Comparison of ENCODE assay signal across 23 cellular contexts in genomic region chr4:26023191-26023972, GRCh38.
DNase-seq lines count a peak whose midpoint lies in the region; ATAC-seq and TF ChIP-seq lines count a peak whose summit lies in the region.
"Had no signal": no experiment of that assay in that cellular context is flagged by ENCODE, and none has a peak within 500 bp of the region (broad histone marks: within the 10 kb centered on the region; RNA-seq: fewer than 3 reads in every experiment).

No MANE protein-coding gene starts in this region.

- peak; percentile 18 for DNase-seq in activated CD8-positive, alpha-beta memory T cell treated with anti-CD3 and anti-CD28 coated beads, Interleukin-2, amount 50 U/mL, for 48 hours
- no peak for DNase-seq in activated CD8-positive, alpha-beta memory T cell treated with anti-CD3 and anti-CD28 coated beads, Interleukin-2, amount 10 ng/mL, durations not matched to agents 7 days and 5 days
- DNase-seq in astrocyte of the cerebellum (ENCODE audit: low read depth) (no peak), SK-N-SH (no peak)
- no peak for DNase-seq in stimulated activated CD4-positive, alpha-beta T cell treated with anti-CD3 and anti-CD28 coated beads, Interleukin-2, amount 100 ng/mL, for 24 hours
- DNase-seq: activated CD4-positive, alpha-beta T cell treated with anti-CD3 and anti-CD28 coated beads, Interleukin-2, amount 50 U/mL, for 4 hours; activated naive CD4-positive, alpha-beta T cell treated with anti-CD3 and anti-CD28 coated beads, Interleukin-2, amount 10 ng/mL, durations not matched to agents 7 days and 5 days; activated T-cell treated with anti-CD3 and anti-CD28 coated beads, Interleukin-2, amount 50 U/mL, for 1 hour; brain microvascular endothelial cell; CD8-positive, alpha-beta T cell; dorsolateral prefrontal cortex; heart right ventricle; MM.1S; natural killer cell; NCI-H2107; NCI-H748 treated with DMSO at 0.1 percent for 48 hours; stimulated activated CD4-positive, alpha-beta T cell treated with anti-CD3 and anti-CD28 coated beads, Interleukin-12 subunit alpha, Interleukin-12 subunit beta, amount 100 ng/mL, for 4 hours; stimulated activated naive B cell treated with anti-CD40 and anti-IgM and Interleukin-4, amounts not matched to agents 10 μg/mL and 1 μg/mL and 100 μg/mL, for 72 hours; trophoblast cell had no signal

- no peaks in the 10 kb centered on the region for H3F3A ChIP-seq in SK-N-SH (replicated peaks; ENCODE audit: insufficient read depth)

- POLR2A ChIA-PET in SK-N-SH (lab: Yijun Ruan, JAX) = no interaction called here

- peak overlapping the region; percentile 28 for H3K4me3 ChIP-seq in astrocyte of the cerebellum (ENCODE audit: low read depth, low read length)
- no peak overlapping the region for H3K4me3 ChIP-seq in mucosa of stomach (ENCODE audit: low read length)
- peak overlapping the region in 1 of 2 experiments; percentile 33; a peak in 1 of 4 replicates for H3K4me3 ChIP-seq in SK-N-SH (ENCODE audit: low read depth in 2 of 2, low read length in 1 of 2)
- H3K4me3 ChIP-seq: heart right ventricle, prostate gland had no signal

- peaks cover 3% of the 10 kb centered on the region for H3K36me3 Mint-ChIP-seq in activated CD8-positive, alpha-beta memory T cell treated with anti-CD3 and anti-CD28 coated beads, Interleukin-2, amount 10 ng/mL, durations not matched to agents 7 days and 5 days
- H3K36me3 Mint-ChIP-seq: activated naive CD4-positive, alpha-beta T cell treated with anti-CD3 and anti-CD28 coated beads, Interleukin-2, amount 10 ng/mL, durations not matched to agents 7 days and 5 days; CD8-positive, alpha-beta T cell; natural killer cell; stimulated activated naive B cell treated with anti-CD40 and anti-IgM and Interleukin-4, amounts not matched to agents 10 μg/mL and 1 μg/mL and 100 μg/mL, for 72 hours had no signal

- CTCF ChIA-PET in activated CD8-positive, alpha-beta memory T cell treated with anti-CD3 and anti-CD28 coated beads, Interleukin-2, amount 10 ng/mL, durations not matched to agents 7 days and 5 days (lab: Charles Lee) = interaction anchor here (1.4 kb wide), 1 partner anchor 34 kb away, joined by 4 read pairs; no protein-coding TSS in a partner anchor
- CTCF ChIA-PET in SK-N-SH (lab: Yijun Ruan, JAX) = interaction anchor here (1.2 to 1.5 kb wide), 2 partner anchors 386 to 387 kb away, joined by 3 read pairs; no protein-coding TSS in a partner anchor

- H3K4me1 Mint-ChIP-seq in activated CD8-positive, alpha-beta memory T cell treated with anti-CD3 and anti-CD28 coated beads, Interleukin-2, amount 10 ng/mL, durations not matched to agents 7 days and 5 days = peaks cover 4% of the 10 kb centered on the region

- H3K27me3 ChIP-seq in mucosa of stomach (ENCODE audit: control insufficient read depth, insufficient read depth, low read length) = peaks cover 8% of the 10 kb centered on the region
- H3K27me3 ChIP-seq in SK-N-SH (ENCODE audit: insufficient read depth) = no peaks in the 10 kb centered on the region
- H3K27me3 ChIP-seq: brain microvascular endothelial cell, heart right ventricle had no signal

- H3K27ac ChIP-seq in SK-N-SH (ENCODE audit: low read depth in 2 of 2, low read length in 1 of 2) = no peak overlapping the region
- H3K27ac ChIP-seq: brain microvascular endothelial cell, dorsolateral prefrontal cortex had no signal

- no peak overlapping the region for H3K27ac Mint-ChIP-seq in activated CD8-positive, alpha-beta memory T cell treated with anti-CD3 and anti-CD28 coated beads, Interleukin-2, amount 10 ng/mL, durations not matched to agents 7 days and 5 days
- H3K27ac Mint-ChIP-seq: activated naive CD4-positive, alpha-beta T cell treated with anti-CD3 and anti-CD28 coated beads, Interleukin-2, amount 10 ng/mL, durations not matched to agents 7 days and 5 days; CD8-positive, alpha-beta T cell; natural killer cell; stimulated activated naive B cell treated with anti-CD40 and anti-IgM and Interleukin-4, amounts not matched to agents 10 μg/mL and 1 μg/mL and 100 μg/mL, for 72 hours had no signal

- no peaks in the 10 kb centered on the region for H3K79me2 ChIP-seq in SK-N-SH (ENCODE audit: insufficient read depth)

- H3K9me3 ChIP-seq in mucosa of stomach (ENCODE audit: control insufficient read depth, low read length) (no peaks in the 10 kb centered on the region), SK-N-SH (no peaks in the 10 kb centered on the region)
- H3K9me3 ChIP-seq: heart right ventricle, prostate gland had no signal

- 53% methylated on average over 11 of the region's 11 CpGs for WGBS in SK-N-SH (ENCODE audit: low lambda C conversion rate)

- TF ChIP-seq CTCF in astrocyte of the cerebellum (IDR thresholded peaks at IDR 0.05; ENCODE audit: low read depth, low read length, missing control alignments) = no peak
- TF ChIP-seq CTCF in SK-N-SH (IDR thresholded peaks at IDR 0.05) = no peak

- in situ Hi-C loops in astrocyte of the cerebellum (cut with HindIII; ENCODE audit: low sequenced_read_pairs) = no loop called here

- no peak for ATAC-seq in activated CD8-positive, alpha-beta memory T cell treated with anti-CD3 and anti-CD28 coated beads, Interleukin-2, amount 10 ng/mL, durations not matched to agents 7 days and 5 days
- ATAC-seq in HG03108 (IDR thresholded peaks at IDR 0.05; ENCODE audit: unreplicated experiment) (no peak), HG03139 (IDR thresholded peaks at IDR 0.05; ENCODE audit: unreplicated experiment) (no peak)
- ATAC-seq: CD8-positive, alpha-beta T cell; stimulated activated naive B cell treated with anti-CD40 and anti-IgM and Interleukin-4, amounts not matched to agents 10 μg/mL and 1 μg/mL and 100 μg/mL, for 72 hours had no signal

- TF ChIP-seq EP300 in SK-N-SH (IDR thresholded peaks at IDR 0.05; ENCODE audit: borderline replicate concordance in 1 of 2, low read depth in 1 of 2, low read length in 1 of 2) = no peak

- H3K27me3 Mint-ChIP-seq in activated CD8-positive, alpha-beta memory T cell treated with anti-CD3 and anti-CD28 coated beads, Interleukin-2, amount 10 ng/mL, durations not matched to agents 7 days and 5 days = peaks cover 11% of the 10 kb centered on the region

- peak overlapping the region; percentile 38 for H3K9ac ChIP-seq in mucosa of stomach (ENCODE audit: low read length)
- H3K9ac ChIP-seq in SK-N-SH = no peak overlapping the region

- H3K4me3 Mint-ChIP-seq in activated CD8-positive, alpha-beta memory T cell treated with anti-CD3 and anti-CD28 coated beads, Interleukin-2, amount 10 ng/mL, durations not matched to agents 7 days and 5 days = no peak overlapping the region
- H3K4me3 Mint-ChIP-seq: activated naive CD4-positive, alpha-beta T cell treated with anti-CD3 and anti-CD28 coated beads, Interleukin-2, amount 10 ng/mL, durations not matched to agents 7 days and 5 days; CD8-positive, alpha-beta T cell; natural killer cell; stimulated activated naive B cell treated with anti-CD40 and anti-IgM and Interleukin-4, amounts not matched to agents 10 μg/mL and 1 μg/mL and 100 μg/mL, for 72 hours had no signal

- H3K36me3 ChIP-seq in mucosa of stomach (ENCODE audit: control insufficient read depth, insufficient read depth, low read length) = no peaks in the 10 kb centered on the region
- no peaks in the 10 kb centered on the region for H3K36me3 ChIP-seq in SK-N-SH (replicated peaks in 1 of 2; ENCODE audit: control insufficient read depth in 1 of 2, insufficient read depth in 2 of 2, low read length in 1 of 2)
- H3K36me3 ChIP-seq: brain microvascular endothelial cell, heart right ventricle, prostate gland had no signal

- no peak overlapping the region; the same call in 1 of the 2 replicates for H3K4me2 ChIP-seq in SK-N-SH

- H3K4me1 ChIP-seq in mucosa of stomach (ENCODE audit: control insufficient read depth, insufficient read depth, low read length) (peaks cover 42% of the 10 kb centered on the region), SK-N-SH (ENCODE audit: control insufficient read depth in 1 of 2, insufficient read depth in 2 of 2, low read depth in 1 of 2, low read length in 1 of 2) (peaks cover 0 to 7% of the 10 kb centered on the region in 2 experiments; a peak in 2 of 4 replicates)

- H3K9me2 ChIP-seq in SK-N-SH = no peaks in the 10 kb centered on the region

- H2AFZ ChIP-seq in SK-N-SH (ENCODE audit: low read depth) = no peak overlapping the region

- no peaks in the 10 kb centered on the region for H3K9me3 Mint-ChIP-seq in activated CD8-positive, alpha-beta memory T cell treated with anti-CD3 and anti-CD28 coated beads, Interleukin-2, amount 10 ng/mL, durations not matched to agents 7 days and 5 days (ENCODE audit: low read depth)
- H3K9me3 Mint-ChIP-seq: activated naive CD4-positive, alpha-beta T cell treated with anti-CD3 and anti-CD28 coated beads, Interleukin-2, amount 10 ng/mL, durations not matched to agents 7 days and 5 days; CD8-positive, alpha-beta T cell; natural killer cell; stimulated activated naive B cell treated with anti-CD40 and anti-IgM and Interleukin-4, amounts not matched to agents 10 μg/mL and 1 μg/mL and 100 μg/mL, for 72 hours had no signal

- no peaks in the 10 kb centered on the region for H4K20me1 ChIP-seq in SK-N-SH (ENCODE audit: insufficient read depth)

- TF ChIP-seq RAD21 in SK-N-SH (IDR thresholded peaks at IDR 0.05; ENCODE audit: low read length) = no peak

TF ChIP-seq in SK-N-SH, 30 proteins besides CTCF, POLR2A, EP300 and RAD21 (continues in another document):
- TF ChIP-seq USF1 (IDR thresholded peaks at IDR 0.05; ENCODE audit: borderline replicate concordance, low read depth) (no peak), NRF1 (IDR thresholded peaks at IDR 0.05; ENCODE audit: low read depth, low read length) (no peak), NFIC (IDR thresholded peaks at IDR 0.05; ENCODE audit: borderline replicate concordance) (no peak), RXRA (IDR thresholded peaks at IDR 0.05; ENCODE audit: borderline replicate concordance, low read depth) (no peak), JUND (IDR thresholded peaks at IDR 0.05) (no peak)
